8 cellular contexts compared by ENCODE assay signal in the genomic region with DNA sequence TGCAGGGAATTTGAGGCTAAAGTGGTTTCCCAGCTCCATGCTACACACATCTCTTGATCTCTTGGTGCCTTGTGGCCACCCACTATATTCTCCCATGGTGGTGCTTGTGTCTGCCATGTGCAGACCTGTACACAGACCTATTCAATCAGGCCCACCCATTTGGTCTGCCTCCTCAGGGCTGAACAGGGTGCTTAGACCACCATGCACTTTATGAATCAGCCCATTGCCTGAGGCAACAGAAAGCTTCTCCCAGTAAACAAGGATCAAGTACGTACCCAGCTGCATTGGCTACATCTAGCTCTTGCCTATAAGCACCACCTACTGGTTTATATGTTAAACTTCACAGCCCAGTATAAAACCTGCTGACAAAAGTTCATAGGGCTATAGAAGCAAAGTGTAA.
DNase-seq lines count a peak whose midpoint lies in the region; ATAC-seq and TF ChIP-seq lines count a peak whose summit lies in the region.
"Had no signal": no experiment of that assay in that cellular context is flagged by ENCODE, and none has a peak within 500 bp of the region (broad histone marks: within the 10 kb centered on the region; RNA-seq: fewer than 3 reads in every experiment).

No MANE protein-coding gene starts in this region.

- peak; percentile 55 for TF ChIP-seq RAD21 in HCT116 (IDR thresholded peaks at IDR 0.05; ENCODE audit: low read depth)

- no peak overlapping the region for H3K4me2 ChIP-seq in HCT116 (ENCODE audit: low read length)
- H3K4me2 ChIP-seq in smooth muscle cell = no peak overlapping the region

- H3F3A ChIP-seq in smooth muscle cell (ENCODE audit: low read depth) = no peaks in the 10 kb centered on the region

- no peaks in the 10 kb centered on the region for H3K4me1 ChIP-seq in HCT116 (ENCODE audit: control insufficient read depth in 1 of 2, insufficient read depth in 2 of 2, low read length in 2 of 2)
- H3K4me1 ChIP-seq in smooth muscle cell (ENCODE audit: low read depth) = no peaks in the 10 kb centered on the region

- 0% methylated on average over 1 of the region's 1 CpG for WGBS in smooth muscle cell (ENCODE audit: low lambda C conversion rate)

- ATAC-seq in HCT116 (peak; percentile 86), GM21723 (IDR thresholded peaks at IDR 0.05; ENCODE audit: unreplicated experiment) (no peak), GM21360 (IDR thresholded peaks at IDR 0.05; ENCODE audit: unreplicated experiment) (no peak)

- H2AFZ ChIP-seq in HCT116 (ENCODE audit: low read depth, low read length, poor library complexity, severe bottlenecking) (no peak overlapping the region), smooth muscle cell (ENCODE audit: low read depth) (no peak overlapping the region)

- H3K27me3 ChIP-seq in HCT116 (ENCODE audit: insufficient read depth, low read length) (no peaks in the 10 kb centered on the region), smooth muscle cell (ENCODE audit: low read depth) (no peaks in the 10 kb centered on the region)

- no peak for TF ChIP-seq POLR2A in HCT116 (IDR thresholded peaks at IDR 0.05; ENCODE audit: borderline replicate concordance, extremely low read depth, insufficient read depth, insufficient read length)

- no peaks in the 10 kb centered on the region for H3K79me2 ChIP-seq in HCT116 (ENCODE audit: insufficient read depth, low read length)
- no peaks in the 10 kb centered on the region for H3K79me2 ChIP-seq in smooth muscle cell (ENCODE audit: low read depth)

- H3K4me3 ChIP-seq in HCT116 (replicated peaks in 1 of 2; ENCODE audit: low read depth in 1 of 2, low read length in 2 of 2) (no peak overlapping the region), fibroblast of mammary gland (ENCODE audit: control insufficient read depth, low read depth, low read length) (no peak overlapping the region), smooth muscle cell (no peak overlapping the region)

- H3K27ac ChIP-seq in HCT116 (ENCODE audit: low read depth, low read length) (no peak overlapping the region), smooth muscle cell (ENCODE audit: low read depth) (no peak overlapping the region)
- H3K27ac ChIP-seq: epithelial cell of prostate had no signal

- peak; percentile 18 to 51 (median 37); a peak in 4 of 6 replicates for TF ChIP-seq CTCF in HCT116 (IDR thresholded peaks at IDR 0.05 in 2 of 3, conservative IDR thresholded peaks at IDR 0.05 in 1 of 3; ENCODE audit: borderline replicate concordance in 1 of 3, insufficient read depth in 1 of 3, low read depth in 2 of 3, low read length in 2 of 3)
- peak; percentile 24 for TF ChIP-seq CTCF in fibroblast of mammary gland (conservative IDR thresholded peaks at IDR 0.05; ENCODE audit: control insufficient read depth, insufficient read depth, low read depth, low read length)
- TF ChIP-seq CTCF in smooth muscle cell (IDR thresholded peaks at IDR 0.05; ENCODE audit: borderline replicate concordance, insufficient read depth, poor library complexity, severe bottlenecking) = peak; percentile 46

- no peaks in the 10 kb centered on the region for H4K20me1 ChIP-seq in HCT116 (ENCODE audit: insufficient read depth)
- no peaks in the 10 kb centered on the region for H4K20me1 ChIP-seq in smooth muscle cell (ENCODE audit: low read depth)

- H3K9ac ChIP-seq in HCT116 (ENCODE audit: low read length) (no peak overlapping the region), smooth muscle cell (ENCODE audit: low read depth) (no peak overlapping the region)

- no peaks in the 10 kb centered on the region for H3K9me2 ChIP-seq in HCT116 (ENCODE audit: insufficient read depth)

- RAD21 ChIA-PET in HCT116 (lab: Charles Lee; ENCODE audit: low non-redundant PET in 1 of 2, low total read pairs in 2 of 2, uncharacterized antibody in 2 of 2, unreplicated experiment in 2 of 2) = no interaction called here

- CTCF ChIA-PET in HCT116 (lab: Charles Lee) = interaction anchor here (0.6 to 0.8 kb wide), 6 partner anchors 11 to 1121 kb away, joined by 3 to 4 read pairs (median 3); no protein-coding TSS in a partner anchor

- H3K9me3 ChIP-seq in HCT116 (ENCODE audit: control insufficient read depth in 1 of 2, insufficient read depth in 1 of 2, low read depth in 1 of 2, low read length in 2 of 2) (no peaks in the 10 kb centered on the region), smooth muscle cell (replicated peaks; ENCODE audit: low read depth) (no peaks in the 10 kb centered on the region)

- peak; percentile 8 for DNase-seq in HCT116 (ENCODE audit: low read depth, low spot score)
- DNase-seq in NCI-H748 treated with DMSO at 0.1 percent for 48 hours (lab: John Stamatoyannopoulos, UW) = peak; percentile 60
- DNase-seq in fibroblast of mammary gland (ENCODE audit: low read depth) = peak; percentile 37
- no peak for DNase-seq in smooth muscle cell (lab: John Stamatoyannopoulos, UW; ENCODE audit: unreplicated experiment)
- DNase-seq in activated CD8-positive, alpha-beta memory T cell treated with anti-CD3 and anti-CD28 coated beads, Interleukin-2, amount 50 U/mL, for 48 hours = no peak

- no TSS peak for BruUV-seq in HCT116 (replicated peaks; lab: Mats Ljungman, UMichigan)

- no peaks in the 10 kb centered on the region for H3K36me3 ChIP-seq in HCT116 (ENCODE audit: control insufficient read depth in 1 of 2, insufficient read depth in 2 of 2, low read length in 2 of 2)
- no peaks in the 10 kb centered on the region for H3K36me3 ChIP-seq in smooth muscle cell (ENCODE audit: low read depth)

- POLR2A ChIA-PET in HCT116 (lab: Charles Lee) = no interaction called here

- intact Hi-C loops in HCT116 (cut with micrococcal nuclease) = loop anchor here (2.0 kb wide), 1 partner anchor 774 kb away; no protein-coding TSS in a partner anchor

TF ChIP-seq in HCT116, 20 proteins besides CTCF, POLR2A, EP300 and RAD21:
- TF ChIP-seq EGR1 (IDR thresholded peaks at IDR 0.05; ENCODE audit: low read depth) (no peak), EZH2 (IDR thresholded peaks at IDR 0.05) (no peak)

Comparison
In these comparisons a context has a peak if more than half of its experiments do, and no peak if none do; other contexts are left out.
1. DNase-seq: peak in HCT116 (single experiment), NCI-H748 treated with DMSO at 0.1 percent for 48 hours (single experiment) and fibroblast of mammary gland (single experiment); none in smooth muscle cell (single experiment) and activated CD8-positive, alpha-beta memory T cell treated with anti-CD3 and anti-CD28 coated beads, Interleukin-2, amount 50 U/mL, for 48 hours (single experiment).
2. Peak in every context shown above with its lines, with median percentiles within 50 percentile points of each other: CTCF ChIP-seq.